Comparison of ENCODE assay signal across 9 cellular contexts in genomic region chr2:219684721-219685689, GRCh38. TPM values are rescaled to one million over a fixed set of nuclear protein-coding genes. Genes with fewer than 3 reads are reported as not detected.
DNase-seq lines count a peak whose midpoint lies in the region; ATAC-seq, FAIRE-seq and TF ChIP-seq lines count a peak whose summit lies in the region.
"Had no signal": no experiment of that assay in that cellular context is flagged by ENCODE, and none has a peak within 500 bp of the region (broad histone marks: within the 10 kb centered on the region; RNA-seq: fewer than 3 reads in every experiment).

No MANE protein-coding gene starts in this region.

- no peaks in the 10 kb centered on the region for H3K9me1 ChIP-seq in keratinocyte (ENCODE audit: control insufficient read depth, extremely low read depth, insufficient read depth, low read length)

- H3K79me2 ChIP-seq in keratinocyte (ENCODE audit: control insufficient read depth, insufficient read depth, low read length), result no peaks in the 10 kb centered on the region

- H2AFZ ChIP-seq in keratinocyte (ENCODE audit: control insufficient read depth, low read length), result peak overlapping the region; percentile 59

- H3K27ac ChIP-seq in keratinocyte (ENCODE audit: control insufficient read depth, insufficient read depth, low read length), result peak overlapping the region; percentile 99

- H3K4me3 ChIP-seq in astrocyte of the spinal cord (ENCODE audit: low read depth, low read length) (peak overlapping the region; percentile 24), keratinocyte (ENCODE audit: control insufficient read depth in 2 of 3, extremely low read depth in 1 of 3, insufficient read depth in 2 of 3, low read depth in 1 of 3, low read length in 3 of 3) (peak overlapping the region; percentile 44 to 82 (median 77))

- ATAC-seq in GM21447 (IDR thresholded peaks at IDR 0.05; ENCODE audit: unreplicated experiment), result peak; percentile 97

- TF ChIP-seq CTCF in astrocyte of the spinal cord (IDR thresholded peaks at IDR 0.05; ENCODE audit: low read depth, low read length) (no peak), keratinocyte (optimal IDR thresholded peaks at IDR 0.05 in 1 of 3, IDR thresholded peaks at IDR 0.05 in 1 of 3, conservative IDR thresholded peaks at IDR 0.05 in 1 of 3; ENCODE audit: extremely low read depth in 1 of 3, insufficient read depth in 2 of 3, low read length in 3 of 3) (peak in 1 of 3 experiments; percentile 11)

- in situ Hi-C loops in astrocyte of the spinal cord (cut with HindIII; ENCODE audit: low sequenced_read_pairs), result no loop called here

- dilution Hi-C loops in keratinocyte (cut with MboI; ENCODE audit: extremely low pct_ligation_motif_present, low sequenced_read_pairs), result no loop called here

- peak; percentile 92 for DNase-seq in DMS153 (lab: John Stamatoyannopoulos, UW)
- DNase-seq in HPDE6-E6E7 (ENCODE audit: extremely low spot score), result peak; percentile 88
- peak; percentile 60 for DNase-seq in RPMI8226
- DNase-seq in astrocyte of the spinal cord (ENCODE audit: low read depth, low spot score), result peak; percentile 48
- DNase-seq in keratinocyte (ENCODE audit: low read depth, low spot score), result peak; percentile 74
- DNase-seq in stimulated activated CD4-positive, alpha-beta T cell treated with anti-CD3 and anti-CD28 coated beads, Interleukin-4, amount 100 ng/mL, for 1 hour, result peak; percentile 59
- no peak for DNase-seq in UCSD-AML1 (lab: John Stamatoyannopoulos, UW; ENCODE audit: unreplicated experiment)

- no peaks in the 10 kb centered on the region for H4K20me1 ChIP-seq in keratinocyte (ENCODE audit: control insufficient read depth, extremely low read depth, insufficient read depth, low read length)

- H3K27me3 ChIP-seq in keratinocyte (ENCODE audit: control insufficient read depth, extremely low read depth, insufficient read depth, low read length), result no peaks in the 10 kb centered on the region

- peak overlapping the region; percentile 100 for H3K4me2 ChIP-seq in keratinocyte (ENCODE audit: control insufficient read depth, extremely low read depth, insufficient read depth, low read depth, low read length)

- peak overlapping the region; percentile 89 for H3K9ac ChIP-seq in keratinocyte (ENCODE audit: control insufficient read depth, extremely low read depth, insufficient read depth, low read length)

- H3K4me1 ChIP-seq in keratinocyte (ENCODE audit: control insufficient read depth, extremely low read depth, insufficient read depth, low read length), result peaks cover 68% of the 10 kb centered on the region

- FAIRE-seq in keratinocyte (lab: Jason Lieb, UNC), result peak; percentile 90
- FAIRE-seq: TTC549 had no signal

- no peaks in the 10 kb centered on the region for H3K36me3 ChIP-seq in keratinocyte (ENCODE audit: control insufficient read depth in 2 of 2, extremely low read depth in 1 of 2, insufficient read depth in 2 of 2, low read length in 2 of 2)

- H3K9me3 ChIP-seq in keratinocyte (ENCODE audit: control insufficient read depth, low read depth, low read length), result no peaks in the 10 kb centered on the region

RNA-seq across cellular contexts. Expression of gene SLC4A3, which starts 57.6 kb away (rescaled TPM):
- polyA plus RNA-seq in keratinocyte, result 6.2 to 11.4 TPM (median 9.6 TPM) in 3 replicates
- polyA plus RNA-seq in keratinocyte (2011; ENCODE audit: low read depth), result 0.92 TPM
- 3.2 and 7.6 TPM in 2 replicates for polyA plus RNA-seq in keratinocyte (2011; cell fraction: cytosol; rRNA removed)
- 35.2 and 46.0 TPM in 2 replicates for polyA plus RNA-seq in keratinocyte (2011; cell fraction: nucleus; rRNA removed)
- 2.5 and 13.2 TPM in 2 replicates for polyA plus RNA-seq in keratinocyte (2012; ENCODE audit: low replicate concordance)
- polyA minus RNA-seq in keratinocyte, result 7.6 to 18.9 TPM (median 9.6 TPM) in 3 replicates
- polyA minus RNA-seq in keratinocyte (2011; cell fraction: cytosol; rRNA and poly(A)+ RNA removed), result 6.7 TPM
- polyA minus RNA-seq in keratinocyte (2011; cell fraction: nucleus; rRNA and poly(A)+ RNA removed), result 14.5 and 14.7 TPM in 2 replicates
